In genomic region chr2:95346236-95346737, GRCh38 we compare ENCODE assay signal across 9 cellular contexts. TPM values are rescaled to one million over a fixed set of nuclear protein-coding genes. Genes with fewer than 3 reads are reported as not detected.
DNase-seq lines count a peak whose midpoint lies in the region; ATAC-seq and TF ChIP-seq lines count a peak whose summit lies in the region.
"Had no signal": no experiment of that assay in that cellular context is flagged by ENCODE, and none has a peak within 500 bp of the region (broad histone marks: within the 10 kb centered on the region; RNA-seq: fewer than 3 reads in every experiment).

No MANE protein-coding gene starts in this region.

- TF ChIP-seq CTCF in AG04450 (IDR thresholded peaks at IDR 0.05; ENCODE audit: low read depth, low read length): no peak
- no peak for TF ChIP-seq CTCF in GM23338 (conservative IDR thresholded peaks at IDR 0.05; ENCODE audit: low read depth in 2 of 2)
- TF ChIP-seq CTCF in OCI-LY7 (conservative IDR thresholded peaks at IDR 0.05; ENCODE audit: low read length): no peak

- DNase-seq in AG04450 (ENCODE audit: low read depth, low spot score): no peak
- DNase-seq in GM23338 (ENCODE audit: low spot score): no peak
- DNase-seq in T-helper 17 cell: no peak
- peak; percentile 78 for DNase-seq in glomerular visceral epithelial cell (ENCODE audit: extremely low spot score)
- DNase-seq in posterior vena cava (ENCODE audit: low spot score): peak; percentile 90
- no peak for DNase-seq in activated naive CD4-positive, alpha-beta T cell treated with anti-CD3 and anti-CD28 coated beads, Interleukin-2, amount 10 ng/mL, durations not matched to agents 7 days and 5 days
- no peak for DNase-seq in OCI-LY7 (ENCODE audit: low spot score)

- H3K4me2 ChIP-seq in GM23338 (peak overlapping the region; percentile 87), OCI-LY7 (ENCODE audit: low read length) (no peak overlapping the region)

- H3K27me3 ChIP-seq in AG04450 (ENCODE audit: control insufficient read depth, insufficient read depth, low read length) (peaks cover 37% of the 10 kb centered on the region), GM23338 (ENCODE audit: insufficient read depth) (peaks cover 62% of the 10 kb centered on the region)

- H3K79me2 ChIP-seq in GM23338 (replicated peaks; ENCODE audit: insufficient read depth): no peaks in the 10 kb centered on the region
- no peaks in the 10 kb centered on the region for H3K79me2 ChIP-seq in OCI-LY7 (ENCODE audit: insufficient read depth, low read depth, low read length)

- H3K27ac ChIP-seq in AG04450 (ENCODE audit: low read depth, low read length): no peak overlapping the region
- no peak overlapping the region for H3K27ac ChIP-seq in GM23338 (ENCODE audit: low read depth)
- H3K27ac ChIP-seq in OCI-LY7 (ENCODE audit: low read depth, low read length, poor library complexity, severe bottlenecking): no peak overlapping the region
- H3K27ac ChIP-seq: epithelial cell of prostate had no signal

- no peaks in the 10 kb centered on the region for H3K9me3 Mint-ChIP-seq in GM23338
- H3K9me3 Mint-ChIP-seq in activated naive CD4-positive, alpha-beta T cell treated with anti-CD3 and anti-CD28 coated beads, Interleukin-2, amount 10 ng/mL, durations not matched to agents 7 days and 5 days: no peaks in the 10 kb centered on the region

- intact Hi-C loops in posterior vena cava (cut with DNase I) (no loop called here), OCI-LY7 (cut with micrococcal nuclease; ENCODE audit: unreplicated experiment) (no loop called here)

- no peaks in the 10 kb centered on the region for H3K36me3 ChIP-seq in GM23338 (ENCODE audit: insufficient read depth)
- no peaks in the 10 kb centered on the region for H3K36me3 ChIP-seq in OCI-LY7 (ENCODE audit: insufficient read depth, low read length)

- CTCF ChIA-PET in AG04450 (lab: Charles Lee): interaction anchor here (0.7 to 2.6 kb wide), 12 partner anchors 10 to 383 kb away, joined by 3 to 15 read pairs (median 4); partner anchors contain the start of gene FAHD2A
- CTCF ChIA-PET in activated naive CD4-positive, alpha-beta T cell treated with anti-CD3 and anti-CD28 coated beads, Interleukin-2, amount 10 ng/mL, durations not matched to agents 7 days and 5 days (lab: Charles Lee): interaction anchor here (2.3 kb wide), 1 partner anchor 43 kb away, joined by 7 read pairs; no protein-coding TSS in a partner anchor
- CTCF ChIA-PET in OCI-LY7 (lab: Charles Lee; ENCODE audit: unreplicated experiment): no interaction called here

- H3K27me3 Mint-ChIP-seq in GM23338 (ENCODE audit: insufficient read depth, low read depth, poor library complexity) (peaks cover 42% of the 10 kb centered on the region), T-helper 17 cell (peaks cover 51% of the 10 kb centered on the region)
- H3K27me3 Mint-ChIP-seq in activated naive CD4-positive, alpha-beta T cell treated with anti-CD3 and anti-CD28 coated beads, Interleukin-2, amount 10 ng/mL, durations not matched to agents 7 days and 5 days: peaks cover 87% of the 10 kb centered on the region

- ATAC-seq in GM23338: peak; percentile 9; the same call in 2 of the 3 replicates
- ATAC-seq in T-helper 17 cell: peak; percentile 7
- no peak for ATAC-seq in HG02938 (IDR thresholded peaks at IDR 0.05; ENCODE audit: unreplicated experiment)

- no peaks in the 10 kb centered on the region for H3K4me1 Mint-ChIP-seq in GM23338
- H3K4me1 Mint-ChIP-seq in T-helper 17 cell: no peaks in the 10 kb centered on the region
- H3K4me1 Mint-ChIP-seq in activated naive CD4-positive, alpha-beta T cell treated with anti-CD3 and anti-CD28 coated beads, Interleukin-2, amount 10 ng/mL, durations not matched to agents 7 days and 5 days: peaks cover 7% of the 10 kb centered on the region

- no peaks in the 10 kb centered on the region for H4K20me1 ChIP-seq in GM23338 (replicated peaks; ENCODE audit: insufficient read depth)
- no peaks in the 10 kb centered on the region for H4K20me1 ChIP-seq in OCI-LY7 (ENCODE audit: insufficient read depth, low read length)

- H3K9me3 ChIP-seq in AG04450 (ENCODE audit: control insufficient read depth, insufficient read depth, low read length) (no peaks in the 10 kb centered on the region; the same call in 1 of the 2 replicates), T-helper 17 cell (ENCODE audit: control insufficient read depth, low read length, poor library complexity, severe bottlenecking) (no peaks in the 10 kb centered on the region), OCI-LY7 (ENCODE audit: low read length) (no peaks in the 10 kb centered on the region)

- no peaks in the 10 kb centered on the region for H3K36me3 Mint-ChIP-seq in GM23338 (ENCODE audit: low read depth)
- H3K36me3 Mint-ChIP-seq in T-helper 17 cell (ENCODE audit: low read depth): peaks cover 4% of the 10 kb centered on the region
- no peaks in the 10 kb centered on the region for H3K36me3 Mint-ChIP-seq in activated naive CD4-positive, alpha-beta T cell treated with anti-CD3 and anti-CD28 coated beads, Interleukin-2, amount 10 ng/mL, durations not matched to agents 7 days and 5 days

- no peaks in the 10 kb centered on the region for H3K4me1 ChIP-seq in GM23338 (ENCODE audit: insufficient read depth)
- H3K4me1 ChIP-seq in OCI-LY7 (ENCODE audit: insufficient read depth, low read length, poor library complexity, severe bottlenecking): no peaks in the 10 kb centered on the region

- H3K4me3 ChIP-seq in AG04450 (ENCODE audit: low read depth, low read length) (peak overlapping the region; percentile 58; the same call in 1 of the 2 replicates), GM23338 (peak overlapping the region; percentile 71), OCI-LY7 (ENCODE audit: low read depth, low read length, poor library complexity, severe bottlenecking) (no peak overlapping the region)

- H2AFZ ChIP-seq in GM23338 (peak overlapping the region; percentile 97), OCI-LY7 (ENCODE audit: low read length) (no peak overlapping the region)

- no TSS peak for BruUV-seq in OCI-LY7 (replicated peaks; lab: Mats Ljungman, UMichigan)

- H3K9me2 ChIP-seq in GM23338 (ENCODE audit: insufficient read depth): no peaks in the 10 kb centered on the region
- H3K9me2 ChIP-seq in OCI-LY7 (ENCODE audit: insufficient read depth, low read length): no peaks in the 10 kb centered on the region

- H3K4me3 Mint-ChIP-seq in GM23338: no peak overlapping the region
- H3K4me3 Mint-ChIP-seq in T-helper 17 cell: no peak overlapping the region
- H3K4me3 Mint-ChIP-seq in activated naive CD4-positive, alpha-beta T cell treated with anti-CD3 and anti-CD28 coated beads, Interleukin-2, amount 10 ng/mL, durations not matched to agents 7 days and 5 days: no peak overlapping the region

- POLR2A ChIA-PET in AG04450 (lab: Yijun Ruan, JAX): no interaction called here
- POLR2A ChIA-PET in OCI-LY7 (lab: Charles Lee): no interaction called here

- H3K27ac Mint-ChIP-seq in GM23338: no peak overlapping the region
- no peak overlapping the region for H3K27ac Mint-ChIP-seq in T-helper 17 cell
- H3K27ac Mint-ChIP-seq in activated naive CD4-positive, alpha-beta T cell treated with anti-CD3 and anti-CD28 coated beads, Interleukin-2, amount 10 ng/mL, durations not matched to agents 7 days and 5 days: no peak overlapping the region

- no peaks in the 10 kb centered on the region for H3F3A ChIP-seq in GM23338 (replicated peaks; ENCODE audit: low read depth)

TF ChIP-seq in GM23338, 12 proteins besides CTCF, POLR2A, EP300 and RAD21 (continues in another document):
- no peak for TF ChIP-seq EZH2phosphoT487 (IDR thresholded peaks at IDR 0.05; ENCODE audit: unreplicated experiment)
- no peak for TF ChIP-seq EZH2 (IDR thresholded peaks at IDR 0.05; ENCODE audit: low read depth, unreplicated experiment)
- TF ChIP-seq ETS1 (IDR thresholded peaks at IDR 0.05): no peak
- TF ChIP-seq JUNB (IDR thresholded peaks at IDR 0.05; ENCODE audit: unreplicated experiment): no peak
- no peak for TF ChIP-seq CREB1 (CRISPR knock-in tag; IDR thresholded peaks at IDR 0.05; ENCODE audit: low read depth)
- TF ChIP-seq NANOG (IDR thresholded peaks at IDR 0.05; ENCODE audit: borderline replicate concordance): no peak
- TF ChIP-seq STAT1 (IDR thresholded peaks at IDR 0.05; ENCODE audit: unreplicated experiment): no peak

RNA-seq across cellular contexts. Expression of gene KCNIP3, which starts 49.1 kb away (rescaled TPM):
- polyA plus RNA-seq in AG04450 (2011; rRNA removed): 0.12 and 0.24 TPM in 2 replicates
- 0.35 TPM in 1 of 2 replicates, not detected in the other for polyA minus RNA-seq in AG04450 (2011; rRNA and poly(A)+ RNA removed)
- total RNA-seq in GM23338 (2014; rRNA removed; shearing (Covaris generic)): 0.83 and 2.6 TPM in 2 replicates
- polyA plus RNA-seq in GM23338 (2016; fragmentation: Nextera tagmentation; extraction: Ambion mirVana): 0.32 and 0.45 TPM in 2 replicates
- not detected for total RNA-seq in T-helper 17 cell
- total RNA-seq in posterior vena cava: 10 to 100 TPM; 10.5 to 17.9 TPM
- total RNA-seq in OCI-LY7 (2014; rRNA removed; shearing (Covaris generic)): not detected in 2 replicates
- total RNA-seq in OCI-LY7 (2022): not detected in 2 replicates

RNA-seq across cellular contexts. Expression of gene FAHD2A, which starts 56.2 kb away (rescaled TPM):
- polyA plus RNA-seq in AG04450 (2011; rRNA removed): 24.9 and 30.9 TPM in 2 replicates
- 25.2 and 30.9 TPM in 2 replicates for polyA minus RNA-seq in AG04450 (2011; rRNA and poly(A)+ RNA removed)
- 48.1 and 51.0 TPM in 2 replicates for total RNA-seq in GM23338 (2014; rRNA removed; shearing (Covaris generic))
- polyA plus RNA-seq in GM23338 (2016; fragmentation: Nextera tagmentation; extraction: Ambion mirVana): 26.8 and 27.6 TPM in 2 replicates
- total RNA-seq in T-helper 17 cell: 10 to 100 TPM; 19.1 to 19.8 TPM
- total RNA-seq in posterior vena cava: 10 to 100 TPM; 14.1 to 18.3 TPM
- total RNA-seq in OCI-LY7 (2014; rRNA removed; shearing (Covaris generic)): 47.2 and 48.2 TPM in 2 replicates
- total RNA-seq in OCI-LY7 (2022): 50.9 and 53.0 TPM in 2 replicates

Comparison
In these comparisons a context has a peak if more than half of its experiments do, and no peak if none do; other contexts are left out.
1. DNase-seq: peak in glomerular visceral epithelial cell (single experiment) and posterior vena cava (single experiment); none in AG04450 (single experiment), GM23338 (single experiment), T-helper 17 cell (0 of 3), activated naive CD4-positive, alpha-beta T cell treated with anti-CD3 and anti-CD28 coated beads, Interleukin-2, amount 10 ng/mL, durations not matched to agents 7 days and 5 days (single experiment) and OCI-LY7 (single experiment).